In the genomic region with DNA sequence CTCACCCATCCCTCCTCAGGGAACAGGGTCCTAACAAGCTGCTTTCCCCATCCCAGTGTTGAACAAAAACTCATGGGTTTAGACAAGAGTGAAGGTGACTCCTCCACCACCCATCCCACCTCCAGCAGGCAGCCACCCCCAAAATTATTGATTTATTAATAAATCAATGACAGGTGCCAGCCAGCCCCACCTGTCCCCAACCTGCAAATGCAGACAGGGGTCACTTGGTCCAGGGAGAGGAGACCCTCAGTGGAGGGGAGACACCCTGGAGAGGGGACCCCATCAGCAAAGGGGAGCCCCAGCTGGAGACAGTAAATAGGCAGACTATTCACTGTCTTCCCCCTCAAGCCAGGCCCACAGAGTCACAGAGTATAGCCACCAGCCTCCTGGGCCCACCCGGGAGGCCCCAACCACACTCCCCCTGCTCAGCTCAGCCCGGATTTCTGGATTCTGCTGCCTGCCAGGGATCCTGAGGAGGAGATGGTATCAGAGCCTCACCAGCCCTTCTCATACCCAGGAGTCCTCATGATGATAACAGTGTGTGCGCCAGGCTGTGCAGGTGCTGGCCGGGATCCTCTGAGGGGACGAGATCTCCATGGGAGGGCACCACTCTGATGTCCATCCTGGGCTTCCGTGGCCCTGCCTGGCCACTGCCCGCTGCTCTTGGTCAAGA, we compare ENCODE assay signal across 22 cellular contexts. TPM values are rescaled to one million over a fixed set of nuclear protein-coding genes. Genes with fewer than 3 reads are reported as not detected.
DNase-seq lines count a peak whose midpoint lies in the region; ATAC-seq and TF ChIP-seq lines count a peak whose summit lies in the region.
"Had no signal": no experiment of that assay in that cellular context is flagged by ENCODE, and none has a peak within 500 bp of the region (broad histone marks: within the 10 kb centered on the region; RNA-seq: fewer than 3 reads in every experiment).

No MANE protein-coding gene starts in this region.

- no peaks in the 10 kb centered on the region for H3K27me3 ChIP-seq in right lobe of liver

- CTCF ChIA-PET in activated CD4-positive, alpha-beta T cell treated with anti-CD3 and anti-CD28 coated beads for 36 hours (lab: Charles Lee) = interaction anchor here (1.6 kb wide), 1 partner anchor 53 kb away, joined by 3 read pairs; no protein-coding TSS in a partner anchor

- no peaks in the 10 kb centered on the region for H3K27me3 Mint-ChIP-seq in chondrocyte (ENCODE audit: low read depth)
- H3K27me3 Mint-ChIP-seq in activated CD4-positive, alpha-beta T cell treated with anti-CD3 and anti-CD28 coated beads for 36 hours = no peaks in the 10 kb centered on the region
- H3K27me3 Mint-ChIP-seq: CD4-positive, alpha-beta T cell had no signal

- H3K36me3 Mint-ChIP-seq in chondrocyte (ENCODE audit: low read depth) = peaks cover 2% of the 10 kb centered on the region
- H3K36me3 Mint-ChIP-seq in activated CD4-positive, alpha-beta T cell treated with anti-CD3 and anti-CD28 coated beads for 36 hours (ENCODE audit: low read depth) = no peaks in the 10 kb centered on the region

- peaks cover 0 to 30% (median 12%) of the 10 kb centered on the region in 4 donors for H3K4me1 ChIP-seq in right lobe of liver
- H3K4me1 ChIP-seq: HAP-1 had no signal

- H3K4me3 Mint-ChIP-seq in chondrocyte (ENCODE audit: unreplicated experiment) = no peak overlapping the region
- no peak overlapping the region for H3K4me3 Mint-ChIP-seq in activated CD4-positive, alpha-beta T cell treated with anti-CD3 and anti-CD28 coated beads for 36 hours
- H3K4me3 Mint-ChIP-seq: CD4-positive, alpha-beta T cell; HFFc6 had no signal

- no peak for ATAC-seq in left cardiac atrium
- no peak for ATAC-seq in left ventricle myocardium superior
- ATAC-seq in right lobe of liver = no peak
- no peak for ATAC-seq in activated CD4-positive, alpha-beta T cell treated with anti-CD3 and anti-CD28 coated beads for 36 hours
- no peak for ATAC-seq in HG03432 (IDR thresholded peaks at IDR 0.05; ENCODE audit: unreplicated experiment)
- ATAC-seq: PC-3 had no signal

- peak; percentile 13 for DNase-seq in left cardiac atrium
- DNase-seq in left ventricle myocardium superior = no peak
- peak; percentile 59 for DNase-seq in chondrocyte (ENCODE audit: low spot score)
- DNase-seq in right lobe of liver = no peak
- no peak for DNase-seq in activated CD4-positive, alpha-beta T cell treated with anti-CD3 and anti-CD28 coated beads for 36 hours
- no peak for DNase-seq in activated naive CD4-positive, alpha-beta T cell (lab: John Stamatoyannopoulos, UW)
- DNase-seq: CD4-positive, alpha-beta T cell; GM23248; HFFc6; NCI-H1048; NCI-H1417; NCI-H1694; NCI-H2029 treated with DMSO at 0.1 percent for 48 hours; NCI-H446 treated with DMSO at 0.1 percent for 48 hours; NCI-H526; NCI-H82; NK-92 treated with Interleukin-12 subunit alpha and Interleukin-12 subunit beta, amount 100 ng/mL, for 24 hours; PC-3; SHP77 had no signal

- TF ChIP-seq CTCF in chondrocyte (IDR thresholded peaks at IDR 0.05) = no peak
- no peak for TF ChIP-seq CTCF in right lobe of liver (IDR thresholded peaks at IDR 0.05)

- H3K27ac ChIP-seq in right lobe of liver = peak overlapping the region in 2 of 3 donors; percentile 31 to 96
- H3K27ac ChIP-seq: GM23248, HL-60 had no signal

- H3K9me3 Mint-ChIP-seq in chondrocyte (ENCODE audit: low read depth) = peaks cover 4% of the 10 kb centered on the region
- no peaks in the 10 kb centered on the region for H3K9me3 Mint-ChIP-seq in activated CD4-positive, alpha-beta T cell treated with anti-CD3 and anti-CD28 coated beads for 36 hours (ENCODE audit: low read depth)
- H3K9me3 Mint-ChIP-seq: CD4-positive, alpha-beta T cell; HFFc6 had no signal

- TF ChIP-seq POLR2A in right lobe of liver (IDR thresholded peaks at IDR 0.05) = no peak

- intact Hi-C loops in left cardiac atrium (cut with DNase I) = loop anchor here in 1 of 2 donors (10.0 kb wide), 1 partner anchor 46 kb away; no protein-coding TSS in a partner anchor
- intact Hi-C loops in left ventricle myocardium superior (cut with micrococcal nuclease) = no loop called here
- intact Hi-C loops in right lobe of liver (cut with DNase I) = no loop called here
- intact Hi-C loops in activated CD4-positive, alpha-beta T cell treated with anti-CD3 and anti-CD28 coated beads for 36 hours (cut with DNase I, micrococcal nuclease) = no loop called here

- whole genome bisulfite sequencing in right lobe of liver (ENCODE audit: insufficient coverage, low coverage, low lambda C conversion rate, missing lambda C conversion rate) = 85% methylated on average over 3 of the region's 7 CpGs

- H3K4me1 Mint-ChIP-seq in chondrocyte (ENCODE audit: low read depth) = no peaks in the 10 kb centered on the region
- no peaks in the 10 kb centered on the region for H3K4me1 Mint-ChIP-seq in activated CD4-positive, alpha-beta T cell treated with anti-CD3 and anti-CD28 coated beads for 36 hours

- no peaks in the 10 kb centered on the region for H3K36me3 ChIP-seq in right lobe of liver
- H3K36me3 ChIP-seq: HAP-1 had no signal

- POLR2A ChIA-PET in activated CD4-positive, alpha-beta T cell treated with anti-CD3 and anti-CD28 coated beads for 36 hours (lab: Charles Lee) = no interaction called here

- H3K27ac Mint-ChIP-seq in chondrocyte (ENCODE audit: unreplicated experiment) = no peak overlapping the region
- H3K27ac Mint-ChIP-seq in activated CD4-positive, alpha-beta T cell treated with anti-CD3 and anti-CD28 coated beads for 36 hours = no peak overlapping the region
- H3K27ac Mint-ChIP-seq: CD4-positive, alpha-beta T cell; HFFc6 had no signal

- H3K4me3 ChIP-seq in right lobe of liver = no peak overlapping the region
- H3K4me3 ChIP-seq: GM23248, HAP-1 had no signal

- no peaks in the 10 kb centered on the region for H3K9me3 ChIP-seq in right lobe of liver
- H3K9me3 ChIP-seq: HAP-1 had no signal

RNA-seq across cellular contexts. Expression of gene CD81, which starts 8.8 kb away (rescaled TPM):
- total RNA-seq in left cardiac atrium = 100 to 1,000 TPM; 699 to 773 TPM
- total RNA-seq in left ventricle myocardium superior = 653 TPM
- 403 to 442 TPM (median 441 TPM) in 3 replicates for total RNA-seq in chondrocyte
- 100 to 1,000 TPM; 433 to 721 (median 528) TPM for total RNA-seq in right lobe of liver
- 100 to 1,000 TPM; 118 to 145 TPM for total RNA-seq in activated CD4-positive, alpha-beta T cell treated with anti-CD3 and anti-CD28 coated beads for 36 hours

RNA-seq across cellular contexts. Expression of gene TSSC4, which starts 32.2 kb away (rescaled TPM):
- total RNA-seq in left cardiac atrium (10 to 100 TPM; 34.9 to 45.7 TPM), left ventricle myocardium superior (34.8 TPM), chondrocyte (44.1 to 55.2 TPM (median 52.2 TPM) in 3 replicates), right lobe of liver (10 to 100 TPM; 17.6 to 27.0 (median 19.5) TPM)
- total RNA-seq in activated CD4-positive, alpha-beta T cell treated with anti-CD3 and anti-CD28 coated beads for 36 hours = 10 to 100 TPM; 19.8 to 38.4 TPM

Comparison
In these comparisons a context has a peak if more than half of its experiments do, and no peak if none do; other contexts are left out.
1. DNase-seq: peak in left cardiac atrium (single experiment) and chondrocyte (single experiment); none in left ventricle myocardium superior (single experiment), right lobe of liver (0 of 3), activated CD4-positive, alpha-beta T cell treated with anti-CD3 and anti-CD28 coated beads for 36 hours (single experiment) and activated naive CD4-positive, alpha-beta T cell (0 of 4).